In the genomic region with DNA sequence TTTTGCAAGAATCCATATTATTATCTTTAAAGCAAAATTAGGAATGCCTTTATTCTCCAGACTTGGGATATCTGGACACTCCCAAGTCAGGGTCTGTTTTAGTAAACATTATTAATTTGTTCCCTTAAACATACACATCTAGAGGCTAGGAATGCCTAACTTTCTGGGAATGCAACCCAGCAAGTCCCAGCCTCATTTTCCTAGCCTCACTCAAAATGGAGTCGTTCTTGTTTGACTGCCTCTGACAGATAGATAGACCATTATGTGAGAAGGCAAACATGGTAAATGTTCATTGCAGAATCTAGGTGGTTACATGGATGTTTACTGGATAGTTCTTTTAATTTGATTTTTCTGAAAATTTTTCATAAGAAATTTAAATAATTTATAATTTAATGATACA, we compare ENCODE assay signal across 21 cellular contexts.
"Had no signal": no experiment of that assay in that cellular context is flagged by ENCODE, and none has a peak within 500 bp of the region (broad histone marks: within the 10 kb centered on the region; RNA-seq: fewer than 3 reads in every experiment).

No MANE protein-coding gene starts in this region.

- FAIRE-seq: colon, endothelial cell of umbilical vein, islet of Langerhans, keratinocyte had no signal

- H3K4me1 Mint-ChIP-seq: mesothelial cell of epicardium had no signal

- H3K4me3 Mint-ChIP-seq: mesothelial cell of epicardium; naive thymus-derived CD4-positive, alpha-beta T cell had no signal

- H3K27ac Mint-ChIP-seq: mesothelial cell of epicardium had no signal

- ATAC-seq: foreskin keratinocyte; gastrocnemius medialis; heart right ventricle; left cardiac atrium; left lung; left ventricle myocardium superior; lower lobe of right lung; naive thymus-derived CD4-positive, alpha-beta T cell had no signal

- DNase-seq: dermis blood vessel endothelial cell; dorsolateral prefrontal cortex; effector CD4-positive, alpha-beta T cell; effector memory CD4-positive, alpha-beta T cell; foreskin keratinocyte; gastrocnemius medialis; glutamatergic neuron; head of caudate nucleus; heart right ventricle; hippocampal formation; left cardiac atrium; left lung; left ventricle myocardium superior; lower lobe of right lung; mesenchymal stem cell; naive thymus-derived CD4-positive, alpha-beta T cell had no signal

- H3K36me3 Mint-ChIP-seq: mesothelial cell of epicardium had no signal
